ENCODE assay signal across 25 cellular contexts in genomic region chr2:240166191-240166590, GRCh38. TPM values are rescaled to one million over a fixed set of nuclear protein-coding genes. Genes with fewer than 3 reads are reported as not detected.
"Had no signal": no experiment of that assay in that cellular context is flagged by ENCODE, and none has a peak within 500 bp of the region (broad histone marks: within the 10 kb centered on the region; RNA-seq: fewer than 3 reads in every experiment).

No MANE protein-coding gene starts in this region.

- H3K36me3 ChIP-seq: heart left ventricle, pancreas, prostate gland, right lobe of liver, stomach, thoracic aorta, transverse colon had no signal

- H3K4me1 Mint-ChIP-seq: central memory CD8-positive, alpha-beta T cell; naive B cell had no signal

- H3K27ac Mint-ChIP-seq: naive B cell had no signal

- ATAC-seq: esophagus mucosa, heart left ventricle, left lobe of liver, pancreas, right lobe of liver had no signal

- H3K36me3 Mint-ChIP-seq: naive B cell had no signal

- H3K27ac ChIP-seq: heart left ventricle, pancreas, prostate gland, right lobe of liver, skin epidermis, stomach, thoracic aorta, transverse colon had no signal

- H3K4me3 ChIP-seq: heart left ventricle, pancreas, prostate gland, right lobe of liver, skin epidermis, stomach, thoracic aorta, transverse colon had no signal

- H3K9me3 Mint-ChIP-seq: central memory CD8-positive, alpha-beta T cell; neural crest cell had no signal

- DNase-seq: effector memory CD4-positive, alpha-beta T cell; hippocampal formation; mesendoderm; naive B cell; nucleus accumbens; stimulated activated CD4-positive, alpha-beta T cell treated with anti-CD3 and anti-CD28 coated beads, Interleukin-12 subunit alpha, Interleukin-12 subunit beta, amount 100 ng/mL, for 4 hours; stimulated activated naive CD4-positive, alpha-beta T cell; stomach; substantia nigra; transverse colon had no signal

- H3K9me3 ChIP-seq: heart left ventricle, pancreas, prostate gland, right lobe of liver, stomach, thoracic aorta, transverse colon had no signal

- H3K4me1 ChIP-seq: heart left ventricle, pancreas, prostate gland, right lobe of liver, transverse colon had no signal

- H3K27me3 ChIP-seq: pancreas, right lobe of liver had no signal

- H3K4me3 Mint-ChIP-seq: central memory CD8-positive, alpha-beta T cell; naive B cell; neural crest cell had no signal

RNA-seq across cellular contexts. Expression of gene OTOS, which starts 25.7 kb away (rescaled TPM):
- total RNA-seq: esophagus mucosa, fibroblast of lung, glomerular endothelial cell, left lobe of liver, lung microvascular endothelial cell, neural crest cell, pancreas, prostate gland, renal cortical epithelial cell, right lobe of liver, stomach, thoracic aorta, transverse colon, urinary bladder had no signal
- polyA plus RNA-seq: fibroblast of lung, heart left ventricle, pancreas, stomach, urinary bladder had no signal
